1 cellular context compared by ENCODE assay signal in genomic region chr4:168803727-168804126, GRCh38.
TF ChIP-seq lines count a peak whose summit lies in the region.

No MANE protein-coding gene starts in this region.

TF ChIP-seq in IMR-90, 13 proteins besides CTCF, POLR2A, EP300 and RAD21 (continued from another document):
- TF ChIP-seq BHLHE40 (IDR thresholded peaks at IDR 0.05; ENCODE audit: low read depth, low read length) (no peak), CEBPB (IDR thresholded peaks at IDR 0.05; ENCODE audit: low read depth, low read length) (no peak), NFE2L2 (IDR thresholded peaks at IDR 0.05; ENCODE audit: low read depth, low read length) (no peak), MAZ (IDR thresholded peaks at IDR 0.05; ENCODE audit: borderline replicate concordance, low read depth, low read length) (no peak), RFX5 (IDR thresholded peaks at IDR 0.05; ENCODE audit: low read depth, low read length) (no peak), MXI1 (IDR thresholded peaks at IDR 0.05; ENCODE audit: borderline replicate concordance, low read depth, low read length) (no peak)
- TF ChIP-seq, protein P1, sequence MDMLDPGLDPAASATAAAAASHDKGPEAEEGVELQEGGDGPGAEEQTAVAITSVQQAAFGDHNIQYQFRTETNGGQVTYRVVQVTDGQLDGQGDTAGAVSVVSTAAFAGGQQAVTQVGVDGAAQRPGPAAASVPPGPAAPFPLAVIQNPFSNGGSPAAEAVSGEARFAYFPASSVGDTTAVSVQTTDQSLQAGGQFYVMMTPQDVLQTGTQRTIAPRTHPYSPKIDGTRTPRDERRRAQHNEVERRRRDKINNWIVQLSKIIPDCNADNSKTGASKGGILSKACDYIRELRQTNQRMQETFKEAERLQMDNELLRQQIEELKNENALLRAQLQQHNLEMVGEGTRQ (IDR thresholded peaks at IDR 0.05; ENCODE audit: low read depth, low read length) = no peak
